ENCODE assay signal across 9 cellular contexts in genomic region chr5:150358261-150359095, GRCh38. TPM values are rescaled to one million over a fixed set of nuclear protein-coding genes. Genes with fewer than 3 reads are reported as not detected.
DNase-seq lines count a peak whose midpoint lies in the region; ATAC-seq, FAIRE-seq and TF ChIP-seq lines count a peak whose summit lies in the region.
"Had no signal": no experiment of that assay in that cellular context is flagged by ENCODE, and none has a peak within 500 bp of the region (broad histone marks: within the 10 kb centered on the region; RNA-seq: fewer than 3 reads in every experiment).

No MANE protein-coding gene starts in this region.

- no peaks in the 10 kb centered on the region for H4K20me1 ChIP-seq in endothelial cell of umbilical vein (replicated peaks; ENCODE audit: control insufficient read depth, extremely low read depth, insufficient read depth, low read length)

- H3K27me3 ChIP-seq in endothelial cell of umbilical vein (ENCODE audit: control insufficient read depth in 2 of 2, insufficient read depth in 2 of 2, low read length in 2 of 2) (no peaks in the 10 kb centered on the region), ovary (no peaks in the 10 kb centered on the region)

- TF ChIP-seq POLR2A in endothelial cell of umbilical vein (IDR thresholded peaks at IDR 0.05; ENCODE audit: low read depth, low read length) = no peak
- no peak for TF ChIP-seq POLR2A in ovary (IDR thresholded peaks at IDR 0.05)

- no peaks in the 10 kb centered on the region for H3K9me3 ChIP-seq in endothelial cell of umbilical vein (replicated peaks; ENCODE audit: control insufficient read depth, insufficient read depth, low read length)
- no peaks in the 10 kb centered on the region for H3K9me3 ChIP-seq in ovary

- TSS peak; percentile 48 for BruUV-seq in endothelial cell of umbilical vein (replicated peaks; lab: Mats Ljungman, UMichigan)

- CTCF ChIA-PET in endothelial cell of umbilical vein (lab: Charles Lee) = interaction anchor here (1.0 kb wide), 1 partner anchor 19 kb away, joined by 3 read pairs; no protein-coding TSS in a partner anchor

- H3K36me3 ChIP-seq in endothelial cell of umbilical vein (ENCODE audit: control insufficient read depth in 2 of 2, extremely low read depth in 1 of 2, insufficient read depth in 2 of 2, low read length in 2 of 2) (peaks cover 0 to 17% of the 10 kb centered on the region in 2 experiments), ovary (no peaks in the 10 kb centered on the region)

- DNase-seq in GM12864 (ENCODE audit: low read depth) (no peak), OCI-M1 (lab: John Stamatoyannopoulos, UW) (peak; percentile 52), endothelial cell of umbilical vein (ENCODE audit: low read depth, low spot score) (peak; percentile 28), ovary (no peak), NCI-H1048 (lab: John Stamatoyannopoulos, UW) (no peak)
- no peak for DNase-seq in activated CD4-positive, alpha-beta T cell treated with anti-CD3 and anti-CD28 coated beads, Interleukin-2, amount 50 U/mL, for 4 hours

- ATAC-seq in HG02973 (IDR thresholded peaks at IDR 0.05; ENCODE audit: unreplicated experiment) (no peak), GM18519 (IDR thresholded peaks at IDR 0.05; ENCODE audit: low FRiP score, unreplicated experiment) (no peak)

- peak overlapping the region; percentile 52 for H3K4me2 ChIP-seq in endothelial cell of umbilical vein (ENCODE audit: insufficient read depth, low read length)

- peak; percentile 24 for FAIRE-seq in endothelial cell of umbilical vein (lab: Jason Lieb, UNC)

- TF ChIP-seq CTCF in GM12864 (IDR thresholded peaks at IDR 0.05; ENCODE audit: low read depth, low read length, missing control alignments) (no peak), endothelial cell of umbilical vein (IDR thresholded peaks at IDR 0.05; ENCODE audit: extremely low read depth in 1 of 2, insufficient read depth in 1 of 2, low read depth in 1 of 2, low read length in 2 of 2) (no peak), ovary (IDR thresholded peaks at IDR 0.05) (no peak)

- peak overlapping the region; percentile 64 for H3K9ac ChIP-seq in endothelial cell of umbilical vein (replicated peaks; ENCODE audit: extremely low read depth, insufficient read depth, low read length)

- H3K27ac ChIP-seq in endothelial cell of umbilical vein (ENCODE audit: insufficient read depth, low read depth, low read length) = peak overlapping the region; percentile 13
- no peak overlapping the region for H3K27ac ChIP-seq in ovary

- H3K4me1 ChIP-seq in endothelial cell of umbilical vein (ENCODE audit: control insufficient read depth, extremely low read depth, insufficient read depth, low read length) (peaks cover 3% of the 10 kb centered on the region), ovary (ENCODE audit: insufficient read depth) (peaks cover 5% of the 10 kb centered on the region)

- POLR2A ChIA-PET in endothelial cell of umbilical vein (lab: Charles Lee) = no interaction called here

- WGBS in ovary, 3 donors = 43 to 50% (median 49%) methylated on average over 23 of the region's 23 CpGs

- peaks cover 31% of the 10 kb centered on the region for H3K79me2 ChIP-seq in endothelial cell of umbilical vein (ENCODE audit: control insufficient read depth, insufficient read depth, low read length)

- dilution Hi-C loops in endothelial cell of umbilical vein (cut with MboI; ENCODE audit: extremely low pct_ligation_motif_present, low sequenced_read_pairs) = no loop called here

- no peak for TF ChIP-seq EP300 in ovary (IDR thresholded peaks at IDR 0.05)

- H3K4me3 ChIP-seq in GM12864 (ENCODE audit: low read depth, low read length) (peak overlapping the region; percentile 91), endothelial cell of umbilical vein (replicated peaks in 1 of 3; ENCODE audit: insufficient read depth in 1 of 3, low read depth in 1 of 3, low read length in 3 of 3) (peak overlapping the region; percentile 57 to 89 (median 62)), ovary (peak overlapping the region; percentile 73)

- H2AFZ ChIP-seq in endothelial cell of umbilical vein (ENCODE audit: low read depth, low read length) = peak overlapping the region; percentile 90

- intact Hi-C loops in endothelial cell of umbilical vein (cut with micrococcal nuclease) (loop anchor here (2.0 kb wide), 1 partner anchor 42 kb away; no protein-coding TSS in a partner anchor), ovary (cut with DNase I) (loop anchor here in 1 of 4 donors (10.0 kb wide), 1 partner anchor 224 kb away; no protein-coding TSS in a partner anchor)

- no peaks in the 10 kb centered on the region for H3K9me1 ChIP-seq in endothelial cell of umbilical vein (replicated peaks; ENCODE audit: control insufficient read depth, extremely low read depth, insufficient read depth, low read length)

TF ChIP-seq in endothelial cell of umbilical vein, 7 proteins besides CTCF, POLR2A, EP300 and RAD21:
- TF ChIP-seq JUN (IDR thresholded peaks at IDR 0.05; ENCODE audit: borderline replicate concordance, insufficient read depth, insufficient read length, low read depth) (no peak), FOS (IDR thresholded peaks at IDR 0.05; ENCODE audit: borderline replicate concordance, insufficient read depth, low read length) (no peak), EZH2 (IDR thresholded peaks at IDR 0.05; ENCODE audit: borderline replicate concordance, low read depth, low read length, severe bottlenecking) (no peak), MYC (IDR thresholded peaks at IDR 0.05; ENCODE audit: low read depth, low read length) (no peak), POLR2AphosphoS5 (IDR thresholded peaks at IDR 0.05; ENCODE audit: insufficient read depth, low read depth, low read length) (no peak), GATA2 (IDR thresholded peaks at IDR 0.05; ENCODE audit: insufficient read depth, insufficient read length, low read depth, low read length) (no peak)
- TF ChIP-seq, protein P1, sequence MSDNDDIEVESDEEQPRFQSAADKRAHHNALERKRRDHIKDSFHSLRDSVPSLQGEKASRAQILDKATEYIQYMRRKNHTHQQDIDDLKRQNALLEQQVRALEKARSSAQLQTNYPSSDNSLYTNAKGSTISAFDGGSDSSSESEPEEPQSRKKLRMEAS (IDR thresholded peaks at IDR 0.05; ENCODE audit: insufficient read depth, insufficient read length) = no peak

RNA-seq across cellular contexts. Expression of gene TCOF1, which starts 1.0 kb away (rescaled TPM):
- total RNA-seq in endothelial cell of umbilical vein = 47.2 and 52.0 TPM in 2 replicates
- 10.5 and 11.2 TPM in 2 replicates for polyA plus RNA-seq in endothelial cell of umbilical vein
- polyA plus RNA-seq in endothelial cell of umbilical vein (2011; cell fraction: cytosol; rRNA removed) = 15.9 and 16.3 TPM in 2 replicates
- 42.8 and 47.0 TPM in 2 replicates for polyA plus RNA-seq in endothelial cell of umbilical vein (2011; cell fraction: nucleus; rRNA removed)
- polyA plus RNA-seq in endothelial cell of umbilical vein (2012) = 21.7 and 23.2 TPM in 2 replicates
- 11.9 and 13.8 TPM in 2 replicates for polyA minus RNA-seq in endothelial cell of umbilical vein
- polyA minus RNA-seq in endothelial cell of umbilical vein (2011; cell fraction: cytosol; rRNA and poly(A)+ RNA removed) = 31.6 TPM
- 17.5 and 18.7 TPM in 2 replicates for polyA minus RNA-seq in endothelial cell of umbilical vein (2011; cell fraction: nucleus; rRNA and poly(A)+ RNA removed)
- 10 to 100 TPM; 16.9 to 38.3 (median 31.2) TPM for total RNA-seq in ovary
- 10 to 100 TPM; 16.7 to 25.4 TPM for polyA plus RNA-seq in ovary

RNA-seq across cellular contexts. Expression of gene CD74, which starts 54.2 kb away (rescaled TPM):
- total RNA-seq in endothelial cell of umbilical vein (0.76 and 1.3 TPM in 2 replicates), ovary (100 to 1,000 TPM in 6 of 7 donors, 10 to 100 TPM in 1; 96.9 to 750 (median 384) TPM)
- polyA plus RNA-seq in endothelial cell of umbilical vein (0.56 and 0.62 TPM in 2 replicates), ovary (1,000 to 10,000 TPM in 1 of 2 donors, 100 to 1,000 TPM in 1; 280 to 1,292 TPM)
- 0.34 and 0.49 TPM in 2 replicates for polyA plus RNA-seq in endothelial cell of umbilical vein (2011; cell fraction: cytosol; rRNA removed)
- 0.12 and 0.29 TPM in 2 replicates for polyA plus RNA-seq in endothelial cell of umbilical vein (2011; cell fraction: nucleus; rRNA removed)
- polyA plus RNA-seq in endothelial cell of umbilical vein (2012) = 1.1 and 2.6 TPM in 2 replicates
- 0.32 and 0.91 TPM in 2 replicates for polyA minus RNA-seq in endothelial cell of umbilical vein
- polyA minus RNA-seq in endothelial cell of umbilical vein (2011; cell fraction: cytosol; rRNA and poly(A)+ RNA removed) = not detected
- not detected in 2 replicates for polyA minus RNA-seq in endothelial cell of umbilical vein (2011; cell fraction: nucleus; rRNA and poly(A)+ RNA removed)

RNA-seq across cellular contexts. Expression of gene ARSI, which starts 55.8 kb away (rescaled TPM):
- total RNA-seq in endothelial cell of umbilical vein (0.20 TPM in 1 of 2 replicates, not detected in the other), ovary (1 to 10 TPM in 4 of 7 donors, under 1 TPM in 3; 0.15 to 1.4 (median 1.1) TPM)
- polyA plus RNA-seq in endothelial cell of umbilical vein (0.03 and 0.17 TPM in 2 replicates), ovary (under 1 TPM; 0.35 to 0.63 TPM)
- 0.06 and 0.07 TPM in 2 replicates for polyA plus RNA-seq in endothelial cell of umbilical vein (2011; cell fraction: cytosol; rRNA removed)
- 0.10 TPM in 1 of 2 replicates, not detected in the other for polyA plus RNA-seq in endothelial cell of umbilical vein (2011; cell fraction: nucleus; rRNA removed)
- 0.29 and 0.57 TPM in 2 replicates for polyA plus RNA-seq in endothelial cell of umbilical vein (2012)
- not detected in 2 replicates for polyA minus RNA-seq in endothelial cell of umbilical vein
- polyA minus RNA-seq in endothelial cell of umbilical vein (2011; cell fraction: cytosol; rRNA and poly(A)+ RNA removed) = not detected
- polyA minus RNA-seq in endothelial cell of umbilical vein (2011; cell fraction: nucleus; rRNA and poly(A)+ RNA removed) = not detected in 2 replicates
- total RNA-seq: T-helper 2 cell treated with Interferon-gamma antibody and Interleukin-4, amounts not matched to agents 100 ng/mL and 5 ng/mL, for 36 hours had no signal

Comparison
In these comparisons a context has a peak if more than half of its experiments do, and no peak if none do; other contexts are left out.
1. DNase-seq: peak in OCI-M1 (single experiment) and endothelial cell of umbilical vein (single experiment); none in GM12864 (single experiment), ovary (0 of 5), NCI-H1048 (single experiment) and activated CD4-positive, alpha-beta T cell treated with anti-CD3 and anti-CD28 coated beads, Interleukin-2, amount 50 U/mL, for 4 hours (0 of 2).
2. RNA of gene CD74, which starts 54.2 kb away (total RNA-seq): 96.9 to 750 TPM in ovary; 0.76 to 1.3 TPM in endothelial cell of umbilical vein; every median in the first group is over 10 times any median in the second.
3. Peak in every context shown above with its lines, with median percentiles within 50 percentile points of each other: H3K4me3 ChIP-seq.